Comparison of ENCODE assay signal across 33 cellular contexts in genomic region chr12:108969622-108970021, GRCh38. TPM values are rescaled to one million over a fixed set of nuclear protein-coding genes. Genes with fewer than 3 reads are reported as not detected.
"Had no signal": no experiment of that assay in that cellular context is flagged by ENCODE, and none has a peak within 500 bp of the region (broad histone marks: within the 10 kb centered on the region; RNA-seq: fewer than 3 reads in every experiment).

No MANE protein-coding gene starts in this region.

- H3K9me3 ChIP-seq: adrenal gland, body of pancreas, esophagus muscularis mucosa, gastrocnemius medialis, heart left ventricle had no signal

- H3K27ac ChIP-seq: adrenal gland, body of pancreas, esophagus muscularis mucosa, foreskin keratinocyte, gastrocnemius medialis, heart left ventricle, VCaP had no signal

- H3K27me3 ChIP-seq: adrenal gland, body of pancreas, gastrocnemius medialis, heart left ventricle had no signal

- H3K4me3 ChIP-seq: adrenal gland, body of pancreas, esophagus muscularis mucosa, gastrocnemius medialis, heart left ventricle had no signal

- H3K9me3 Mint-ChIP-seq: activated B cell treated with CpG ODN at 0.5 μM for 24 hours; activated CD8-positive, alpha-beta T cell treated with anti-CD3 and anti-CD28 coated beads for 36 hours; activated naive CD4-positive, alpha-beta T cell treated with anti-CD3 and anti-CD28 coated beads for 36 hours; activated naive CD4-positive, alpha-beta T cell treated with anti-CD3 and anti-CD28 coated beads, Interleukin-2, amount 50 U/mL, for 24 hours; activated naive CD8-positive, alpha-beta T cell treated with anti-CD3 and anti-CD28 coated beads for 36 hours; activated naive CD8-positive, alpha-beta T cell treated with anti-CD3 and anti-CD28 coated beads, Interleukin-2, amount 50 U/mL, for 24 hours; activated T-helper 1 cell treated with anti-CD3 and anti-CD28 coated beads, Interleukin-12 subunit alpha, Interleukin-12 subunit beta, Interleukin-2, Interleukin-4 antibody, amounts not matched to agents 30 ng/mL and 10 ng/mL and 1 ng/mL, durations not matched to agents 14 hours and 24 hours and 36 hours; activated T-helper 2 cell treated with anti-CD3 and anti-CD28 coated beads, Interferon-gamma antibody, Interleukin-2, Interleukin-4, amounts not matched to agents 10 μg/mL and 5 μg/mL and 100 μg/mL, durations not matched to agents 14 hours and 24 hours and 36 hours; effector memory CD8-positive, alpha-beta T cell had no signal

- H3K36me3 ChIP-seq: adrenal gland, esophagus muscularis mucosa, gastrocnemius medialis, heart left ventricle had no signal

- ATAC-seq: activated CD4-positive, CD25-positive, alpha-beta regulatory T cell treated with anti-CD3 and anti-CD28 coated beads, Interleukin-2, amount 50 U/mL, for 24 hours; activated CD8-positive, alpha-beta T cell treated with anti-CD3 and anti-CD28 coated beads for 36 hours; activated naive CD8-positive, alpha-beta T cell treated with anti-CD3 and anti-CD28 coated beads, Interleukin-2, amount 50 U/mL, for 24 hours; body of pancreas; effector memory CD8-positive, alpha-beta T cell; foreskin keratinocyte; gastrocnemius medialis; heart left ventricle had no signal

- H3K36me3 Mint-ChIP-seq: activated naive CD4-positive, alpha-beta T cell treated with anti-CD3 and anti-CD28 coated beads, Interleukin-2, amount 50 U/mL, for 24 hours; activated naive CD8-positive, alpha-beta T cell treated with anti-CD3 and anti-CD28 coated beads for 36 hours had no signal

- H3K4me3 Mint-ChIP-seq: activated B cell treated with CpG ODN at 0.5 μM for 24 hours; activated CD8-positive, alpha-beta T cell treated with anti-CD3 and anti-CD28 coated beads for 36 hours; activated naive CD4-positive, alpha-beta T cell treated with anti-CD3 and anti-CD28 coated beads for 36 hours; activated naive CD4-positive, alpha-beta T cell treated with anti-CD3 and anti-CD28 coated beads, Interleukin-2, amount 50 U/mL, for 24 hours; activated naive CD8-positive, alpha-beta T cell treated with anti-CD3 and anti-CD28 coated beads for 36 hours; activated naive CD8-positive, alpha-beta T cell treated with anti-CD3 and anti-CD28 coated beads, Interleukin-2, amount 50 U/mL, for 24 hours; activated T-helper 1 cell treated with anti-CD3 and anti-CD28 coated beads, Interleukin-12 subunit alpha, Interleukin-12 subunit beta, Interleukin-2, Interleukin-4 antibody, amounts not matched to agents 30 ng/mL and 10 ng/mL and 1 ng/mL, durations not matched to agents 14 hours and 24 hours and 36 hours; effector memory CD8-positive, alpha-beta T cell had no signal

- DNase-seq: activated B cell treated with CpG ODN at 0.5 μM for 24 hours; activated CD4-positive, alpha-beta T cell treated with anti-CD3 and anti-CD28 coated beads for 48 hours; activated CD4-positive, alpha-beta T cell treated with anti-CD3 and anti-CD28 coated beads, Interleukin-2, amount 50 U/mL, for 1 hour; activated CD4-positive, alpha-beta T cell treated with anti-CD3 and anti-CD28 coated beads, Interleukin-2, amount 50 U/mL, for 48 hours; activated CD8-positive, alpha-beta memory T cell treated with anti-CD3 and anti-CD28 coated beads for 24 hours; activated CD8-positive, alpha-beta T cell treated with anti-CD3 and anti-CD28 coated beads for 36 hours; activated effector memory CD4-positive, alpha-beta T cell treated with anti-CD3 and anti-CD28 coated beads, Interleukin-2, amount 50 U/mL, for 16 hours; activated naive CD4-positive, alpha-beta T cell treated with anti-CD3 and anti-CD28 coated beads for 36 hours; activated naive CD8-positive, alpha-beta T cell treated with anti-CD3 and anti-CD28 coated beads for 36 hours; activated naive CD8-positive, alpha-beta T cell treated with anti-CD3 and anti-CD28 coated beads, Interleukin-2, amount 50 U/mL, for 24 hours; activated T-cell treated with anti-CD3 and anti-CD28 coated beads, Interleukin-2, amount 50 U/mL, for 48 hours; adrenal gland; amygdala; aorta; body of pancreas; caudate nucleus; cortex of kidney; dermis blood vessel endothelial cell; effector CD4-positive, alpha-beta T cell; effector memory CD8-positive, alpha-beta T cell; erythroblast; foreskin keratinocyte; gastrocnemius medialis; glutamatergic neuron; heart left ventricle; T-helper 2 cell had no signal

- H3K4me1 Mint-ChIP-seq: activated B cell treated with CpG ODN at 0.5 μM for 24 hours; activated naive CD4-positive, alpha-beta T cell treated with anti-CD3 and anti-CD28 coated beads, Interleukin-2, amount 50 U/mL, for 24 hours; activated naive CD8-positive, alpha-beta T cell treated with anti-CD3 and anti-CD28 coated beads, Interleukin-2, amount 50 U/mL, for 24 hours had no signal

RNA-seq across cellular contexts. Expression of gene SVOP, which starts 51.2 kb away (rescaled TPM):
- total RNA-seq: activated B cell treated with CpG ODN at 0.5 μM for 24 hours; activated CD8-positive, alpha-beta T cell treated with anti-CD3 and anti-CD28 coated beads for 36 hours; activated naive CD4-positive, alpha-beta T cell treated with anti-CD3 and anti-CD28 coated beads for 36 hours; activated naive CD8-positive, alpha-beta T cell treated with anti-CD3 and anti-CD28 coated beads for 36 hours; activated T-helper 1 cell treated with anti-CD3 and anti-CD28 coated beads, Interleukin-12 subunit alpha, Interleukin-12 subunit beta, Interleukin-2, Interleukin-4 antibody, amounts not matched to agents 30 ng/mL and 10 ng/mL and 1 ng/mL, durations not matched to agents 14 hours and 24 hours and 36 hours; activated T-helper 2 cell treated with anti-CD3 and anti-CD28 coated beads, Interferon-gamma antibody, Interleukin-2, Interleukin-4, amounts not matched to agents 10 μg/mL and 5 μg/mL and 100 μg/mL, durations not matched to agents 14 hours and 24 hours and 36 hours; aorta; chondrocyte; dermis blood vessel endothelial cell; foreskin keratinocyte had no signal
